20 cellular contexts compared by ENCODE assay signal in the genomic region with DNA sequence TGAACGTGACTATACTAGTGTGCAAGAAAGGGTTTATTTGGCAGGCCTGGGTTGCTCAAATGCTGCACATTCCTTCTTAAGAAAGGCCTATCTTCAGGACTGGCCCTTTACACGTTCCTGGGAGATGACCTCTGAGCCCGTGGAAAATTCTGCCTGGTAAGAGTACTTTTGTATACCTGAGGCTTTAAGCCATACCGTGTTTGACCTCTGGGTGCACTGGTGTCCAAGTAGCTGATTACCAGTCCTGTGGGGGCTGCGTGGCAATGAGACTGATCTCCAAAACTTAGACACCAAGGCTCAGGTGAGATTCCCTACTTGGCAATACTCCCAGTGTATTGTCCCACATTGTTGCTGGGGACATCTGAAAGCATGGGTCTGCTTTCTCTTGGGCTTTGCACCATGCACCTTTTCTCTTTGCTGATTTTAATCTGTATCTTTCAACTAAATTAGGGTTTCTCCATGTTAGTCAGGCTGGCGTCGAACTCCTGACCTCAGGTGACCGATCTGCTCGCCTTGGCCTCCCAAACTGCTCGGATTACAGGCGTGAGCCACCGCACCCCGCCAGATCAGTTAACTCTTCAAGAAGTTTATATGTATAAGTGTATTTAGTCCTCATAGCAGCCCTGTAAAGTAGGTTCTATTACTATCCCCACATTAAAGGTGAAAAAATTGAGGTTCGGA. TPM values are rescaled to one million over a fixed set of nuclear protein-coding genes. Genes with fewer than 3 reads are reported as not detected.
DNase-seq lines count a peak whose midpoint lies in the region; ATAC-seq and TF ChIP-seq lines count a peak whose summit lies in the region.
"Had no signal": no experiment of that assay in that cellular context is flagged by ENCODE, and none has a peak within 500 bp of the region (broad histone marks: within the 10 kb centered on the region; RNA-seq: fewer than 3 reads in every experiment).

No MANE protein-coding gene starts in this region.

- no peak overlapping the region for H4K8ac ChIP-seq in mesendoderm (ENCODE audit: low read depth, low read length)

- WGBS in mesendoderm (ENCODE audit: extremely low coverage, insufficient coverage, low lambda C conversion rate), result no CpG with 5 or more reads among the region's 14 CpGs
- 92 to 94% methylated on average over 14 of the region's 14 CpGs for WGBS in sigmoid colon, 2 donors

- H3K9me3 ChIP-seq in CD4-positive, CD25-positive, alpha-beta regulatory T cell (ENCODE audit: control insufficient read depth in 2 of 2, low read length in 2 of 2), result no peaks in the 10 kb centered on the region
- H3K9me3 ChIP-seq in sigmoid colon, result no peaks in the 10 kb centered on the region
- H3K9me3 ChIP-seq: ascending aorta, colonic mucosa, transverse colon had no signal

- intact Hi-C loops in sigmoid colon (cut with DNase I), result no loop called here

- H2BK15ac ChIP-seq in mesendoderm (replicated peaks; ENCODE audit: low read depth), result no peak overlapping the region

- H3K56ac ChIP-seq in mesendoderm (ENCODE audit: low read length), result no peak overlapping the region

- H3K27ac ChIP-seq in CD4-positive, CD25-positive, alpha-beta regulatory T cell (ENCODE audit: insufficient read depth, low read length, poor library complexity, severe bottlenecking), result no peak overlapping the region
- H3K27ac ChIP-seq in mesendoderm (ENCODE audit: low read depth, low read length) (no peak overlapping the region), sigmoid colon (no peak overlapping the region), caudate nucleus (ENCODE audit: low read depth, low read length) (no peak overlapping the region)
- H3K27ac ChIP-seq: ascending aorta, colonic mucosa, transverse colon had no signal

- H3K79me2 ChIP-seq in mesendoderm (ENCODE audit: control insufficient read depth, insufficient read depth, low read length), result peaks cover 33% of the 10 kb centered on the region

- H2AK5ac ChIP-seq in mesendoderm (ENCODE audit: low read length), result no peak overlapping the region

- H3K36me3 Mint-ChIP-seq in CD4-positive, CD25-positive, alpha-beta regulatory T cell, result peaks cover 10% of the 10 kb centered on the region
- H3K36me3 Mint-ChIP-seq in central memory CD8-positive, alpha-beta T cell (ENCODE audit: insufficient read depth), result peaks cover 4% of the 10 kb centered on the region

- H3K4me1 ChIP-seq in CD4-positive, CD25-positive, alpha-beta regulatory T cell (ENCODE audit: control insufficient read depth, insufficient read depth, low read length, poor library complexity, severe bottlenecking), result peaks cover 30% of the 10 kb centered on the region
- peaks cover 2% of the 10 kb centered on the region for H3K4me1 ChIP-seq in mesendoderm (ENCODE audit: control insufficient read depth, low read depth, low read length)
- peaks cover 0 to 25% (median 13%) of the 10 kb centered on the region in 4 donors for H3K4me1 ChIP-seq in sigmoid colon
- H3K4me1 ChIP-seq: colonic mucosa had no signal

- H3K4ac ChIP-seq in mesendoderm (ENCODE audit: low read depth, low read length), result no peak overlapping the region

- H3K27me3 Mint-ChIP-seq in CD4-positive, CD25-positive, alpha-beta regulatory T cell, result no peaks in the 10 kb centered on the region
- H3K27me3 Mint-ChIP-seq in central memory CD8-positive, alpha-beta T cell, result no peaks in the 10 kb centered on the region
- H3K27me3 Mint-ChIP-seq: stimulated activated naive B cell treated with anti-CD40 and anti-IgM and Interleukin-4, amounts not matched to agents 10 μg/mL and 1 μg/mL and 100 μg/mL, for 72 hours had no signal

- no peak overlapping the region for H4K5ac ChIP-seq in mesendoderm (ENCODE audit: low read length)

- peaks cover 15% of the 10 kb centered on the region for H3K79me1 ChIP-seq in mesendoderm (ENCODE audit: low read length)

- H3K4me3 Mint-ChIP-seq in CD4-positive, CD25-positive, alpha-beta regulatory T cell, result peak overlapping the region in 3 of 4 donors; percentile 22 to 74 (median 61)
- peak overlapping the region; percentile 2 for H3K4me3 Mint-ChIP-seq in central memory CD8-positive, alpha-beta T cell
- H3K4me3 Mint-ChIP-seq: stimulated activated naive B cell treated with anti-CD40 and anti-IgM and Interleukin-4, amounts not matched to agents 10 μg/mL and 1 μg/mL and 100 μg/mL, for 72 hours had no signal

- H3K18ac ChIP-seq in mesendoderm (ENCODE audit: low read length), result no peak overlapping the region

- H3K9me3 Mint-ChIP-seq in CD4-positive, CD25-positive, alpha-beta regulatory T cell, result peaks cover 0 to 1% (median 0%) of the 10 kb centered on the region in 7 donors
- no peaks in the 10 kb centered on the region for H3K9me3 Mint-ChIP-seq in central memory CD8-positive, alpha-beta T cell
- H3K9me3 Mint-ChIP-seq: stimulated activated naive B cell treated with anti-CD40 and anti-IgM and Interleukin-4, amounts not matched to agents 10 μg/mL and 1 μg/mL and 100 μg/mL, for 72 hours had no signal

- no peaks in the 10 kb centered on the region for H3K27me3 ChIP-seq in CD4-positive, CD25-positive, alpha-beta regulatory T cell (ENCODE audit: control insufficient read depth, insufficient read depth, low read length)
- H3K27me3 ChIP-seq in mesendoderm (ENCODE audit: insufficient read depth, low read length, poor library complexity) (no peaks in the 10 kb centered on the region), sigmoid colon (no peaks in the 10 kb centered on the region)
- H3K27me3 ChIP-seq: ascending aorta, colonic mucosa, transverse colon had no signal

- no peak overlapping the region for H2BK5ac ChIP-seq in mesendoderm (ENCODE audit: low read length)

- peak overlapping the region in 2 of 3 donors; percentile 15 to 64 for H3K27ac Mint-ChIP-seq in CD4-positive, CD25-positive, alpha-beta regulatory T cell
- H3K27ac Mint-ChIP-seq in central memory CD8-positive, alpha-beta T cell (ENCODE audit: low read depth), result peak overlapping the region; percentile 86

- peaks cover 16% of the 10 kb centered on the region for H3K36me3 ChIP-seq in CD4-positive, CD25-positive, alpha-beta regulatory T cell (ENCODE audit: control insufficient read depth, insufficient read depth, low read length)
- H3K36me3 ChIP-seq in mesendoderm (ENCODE audit: control insufficient read depth, insufficient read depth, low read length), result no peaks in the 10 kb centered on the region
- H3K36me3 ChIP-seq in sigmoid colon, result no peaks in the 10 kb centered on the region
- H3K36me3 ChIP-seq: ascending aorta, colonic mucosa, transverse colon had no signal

- DNase-seq in CD4-positive, CD25-positive, alpha-beta regulatory T cell, result no peak
- DNase-seq in HEK293T (ENCODE audit: extremely low spot score) (peak; percentile 20), mesendoderm (peak; percentile 36), sigmoid colon (no peak), T-helper 9 cell (no peak), caudate nucleus (lab: John Stamatoyannopoulos, UW) (no peak)
- no peak for DNase-seq in central memory CD8-positive, alpha-beta T cell (ENCODE audit: low spot score in 2 of 2)
- DNase-seq in effector CD8-positive, alpha-beta T cell (lab: John Stamatoyannopoulos, UW), result no peak
- DNase-seq: activated gamma-delta T cell treated with Interleukin-2 at 50 U/mL for 16 hours; colonic mucosa; GDM1; hypothalamus; left cardiac atrium; NCI-H2171; NCI-H526 treated with DMSO at 0.1 percent for 48 hours; OCI-M1; right cardiac atrium; stimulated activated naive B cell treated with anti-CD40 and anti-IgM and Interleukin-4, amounts not matched to agents 10 μg/mL and 1 μg/mL and 100 μg/mL, for 72 hours; transverse colon had no signal

- ATAC-seq in CD4-positive, CD25-positive, alpha-beta regulatory T cell (ENCODE audit: low read depth in 2 of 2), result no peak
- ATAC-seq in central memory CD8-positive, alpha-beta T cell (replicated peaks; ENCODE audit: extremely low read depth, poor library complexity, severe bottlenecking), result no peak
- ATAC-seq: right cardiac atrium; stimulated activated naive B cell treated with anti-CD40 and anti-IgM and Interleukin-4, amounts not matched to agents 10 μg/mL and 1 μg/mL and 100 μg/mL, for 72 hours had no signal

- peak overlapping the region; percentile 60 for H3K4me3 ChIP-seq in CD4-positive, CD25-positive, alpha-beta regulatory T cell (ENCODE audit: low read depth, low read length)
- H3K4me3 ChIP-seq in mesendoderm (ENCODE audit: low read length) (no peak overlapping the region), sigmoid colon (no peak overlapping the region)
- H3K4me3 ChIP-seq: ascending aorta, colonic mucosa, transverse colon had no signal

- CTCF ChIA-PET in HEK293T (lab: Yijun Ruan, JAX), result no interaction called here

- TF ChIP-seq CTCF in sigmoid colon (IDR thresholded peaks at IDR 0.05), result no peak

- peaks cover 33 to 58% (median 49%) of the 10 kb centered on the region in 4 donors for H3K4me1 Mint-ChIP-seq in CD4-positive, CD25-positive, alpha-beta regulatory T cell
- peaks cover 50% of the 10 kb centered on the region for H3K4me1 Mint-ChIP-seq in central memory CD8-positive, alpha-beta T cell

- no peak overlapping the region for H3K4me2 ChIP-seq in mesendoderm (ENCODE audit: low read length)

- H3K9ac ChIP-seq in mesendoderm (ENCODE audit: low read length), result no peak overlapping the region

- H3K23ac ChIP-seq in mesendoderm (ENCODE audit: low read length), result no peak overlapping the region

- H2BK120ac ChIP-seq in mesendoderm (ENCODE audit: low read depth, low read length), result no peak overlapping the region

- POLR2A ChIA-PET in HEK293T (lab: Yijun Ruan, JAX), result no interaction called here

- TF ChIP-seq EP300 in sigmoid colon (IDR thresholded peaks at IDR 0.05), result no peak

- TF ChIP-seq POLR2A in sigmoid colon (IDR thresholded peaks at IDR 0.05), result no peak

TF ChIP-seq in HEK293T, 16 proteins besides CTCF, POLR2A, EP300 and RAD21:
- TF ChIP-seq SP1 (IDR thresholded peaks at IDR 0.05), result no peak
- no peak for TF ChIP-seq NFRKB (IDR thresholded peaks at IDR 0.05)
- no peak for TF ChIP-seq CTBP1 (IDR thresholded peaks at IDR 0.05; ENCODE audit: borderline replicate concordance)

RNA-seq across cellular contexts. Expression of a gene that starts 44.5 kb away (rescaled TPM):
- total RNA-seq in CD4-positive, CD25-positive, alpha-beta regulatory T cell, result 56.6 TPM
- polyA plus RNA-seq in CD4-positive, CD25-positive, alpha-beta regulatory T cell, result 10 to 100 TPM; 27.7 to 34.7 (median 30.7) TPM
- polyA plus RNA-seq in mesendoderm (2013, experiment 1 of 2), result 40.8 TPM
- 43.8 TPM for polyA plus RNA-seq in mesendoderm (2013, experiment 2 of 2)
- total RNA-seq in sigmoid colon, result 10 to 100 TPM; 38.7 to 42.0 (median 41.5) TPM
- polyA plus RNA-seq in sigmoid colon, result 1 to 10 TPM; 4.6 to 8.9 (median 4.8) TPM

Comparison
In these comparisons a context has a peak if more than half of its experiments do, and no peak if none do; other contexts are left out.
1. DNase-seq: peak in HEK293T (single experiment) and mesendoderm (single experiment); none in CD4-positive, CD25-positive, alpha-beta regulatory T cell (0 of 3), central memory CD8-positive, alpha-beta T cell (0 of 2), sigmoid colon (single experiment), T-helper 9 cell (single experiment), caudate nucleus (0 of 61) and effector CD8-positive, alpha-beta T cell (single experiment).